ENCODE assay signal across 8 cellular contexts in genomic region chr18:41745166-41746049, GRCh38.
DNase-seq lines count a peak whose midpoint lies in the region; ATAC-seq, FAIRE-seq and TF ChIP-seq lines count a peak whose summit lies in the region.

No MANE protein-coding gene starts in this region.

- no peak for FAIRE-seq in kidney (lab: Jason Lieb, UNC)

- DNase-seq in AG04450 (ENCODE audit: low read depth, low spot score) (no peak), HL-60 (ENCODE audit: low read depth in 1 of 2, low spot score in 1 of 2) (peak; percentile 4 to 64), NCI-H524 (lab: John Stamatoyannopoulos, UW) (peak; percentile 3 to 60), astrocyte of the hippocampus (ENCODE audit: low read depth, low spot score) (peak; percentile 75), kidney (no peak), ureter (ENCODE audit: low spot score) (peak; percentile 65), gastrocnemius medialis (no peak)

- H3K36me3 ChIP-seq in kidney (ENCODE audit: control insufficient read depth in 1 of 2, insufficient read depth in 2 of 2, low read length in 2 of 2) (no peaks in the 10 kb centered on the region), gastrocnemius medialis (no peaks in the 10 kb centered on the region)

- in situ Hi-C loops in gastrocnemius medialis (cut with MboI; ENCODE audit: low sequenced_read_pairs in 4 of 4) = no loop called here

- POLR2A ChIA-PET in AG04450 (lab: Yijun Ruan, JAX) = no interaction called here

- intact Hi-C loops in kidney (cut with DNase I) (no loop called here), gastrocnemius medialis (cut with DNase I; ENCODE audit: low total_unique reads) (no loop called here)

- H3K27me3 ChIP-seq in AG04450 (ENCODE audit: control insufficient read depth, insufficient read depth, low read length) (no peaks in the 10 kb centered on the region), HL-60 (ENCODE audit: insufficient read depth, poor library complexity, severe bottlenecking) (peaks cover 6% of the 10 kb centered on the region), gastrocnemius medialis (no peaks in the 10 kb centered on the region)

- peak; percentile 79 for ATAC-seq in GM18498 (IDR thresholded peaks at IDR 0.05; ENCODE audit: unreplicated experiment)
- ATAC-seq in gastrocnemius medialis = no peak

- no peak for TF ChIP-seq POLR2A in gastrocnemius medialis (IDR thresholded peaks at IDR 0.05)

- H3K4me3 ChIP-seq in AG04450 (ENCODE audit: low read depth, low read length) (no peak overlapping the region), HL-60 (replicated peaks; ENCODE audit: insufficient read depth, low read length) (no peak overlapping the region), kidney (ENCODE audit: low read length in 2 of 2) (no peak overlapping the region), gastrocnemius medialis (no peak overlapping the region)

- H3K9ac ChIP-seq in kidney (ENCODE audit: low read length in 2 of 2) = no peak overlapping the region

- H3K27ac ChIP-seq in AG04450 (ENCODE audit: low read depth, low read length) (no peak overlapping the region), HL-60 (replicated peaks) (no peak overlapping the region), kidney (ENCODE audit: low read depth in 2 of 2, low read length in 2 of 2) (no peak overlapping the region), gastrocnemius medialis (no peak overlapping the region)

- peak; percentile 61 for TF ChIP-seq CTCF in AG04450 (IDR thresholded peaks at IDR 0.05; ENCODE audit: low read depth, low read length)
- peak; percentile 77 for TF ChIP-seq CTCF in HL-60 (IDR thresholded peaks at IDR 0.05; ENCODE audit: insufficient read depth, low read length)
- peak; percentile 42 for TF ChIP-seq CTCF in kidney (IDR thresholded peaks at IDR 0.05; ENCODE audit: borderline replicate concordance, extremely low read depth, insufficient read depth)
- peak in 1 of 5 experiments; percentile 7 for TF ChIP-seq CTCF in gastrocnemius medialis (IDR thresholded peaks at IDR 0.05 in 4 of 5, conservative IDR thresholded peaks at IDR 0.05 in 1 of 5)

- no peaks in the 10 kb centered on the region for H3K9me3 ChIP-seq in AG04450 (ENCODE audit: control insufficient read depth, insufficient read depth, low read length)
- no peaks in the 10 kb centered on the region for H3K9me3 ChIP-seq in kidney (ENCODE audit: control insufficient read depth in 1 of 2, low read length in 2 of 2)
- no peaks in the 10 kb centered on the region for H3K9me3 ChIP-seq in gastrocnemius medialis

- CTCF ChIA-PET in AG04450 (lab: Charles Lee) = interaction anchor here (0.7 kb wide), 1 partner anchor 283 kb away, joined by 4 read pairs; no protein-coding TSS in a partner anchor

- H3K4me1 ChIP-seq in kidney (ENCODE audit: control insufficient read depth in 1 of 2, insufficient read depth in 1 of 2, low read depth in 1 of 2, low read length in 2 of 2) (no peaks in the 10 kb centered on the region), gastrocnemius medialis (no peaks in the 10 kb centered on the region)

Comparison
In these comparisons a context has a peak if more than half of its experiments do, and no peak if none do; other contexts are left out.
1. DNase-seq: peak in HL-60 (2 of 2), NCI-H524 (2 of 2), astrocyte of the hippocampus (single experiment) and ureter (single experiment); none in AG04450 (single experiment), kidney (single experiment) and gastrocnemius medialis (0 of 2).